ENCODE assay signal across 1 cellular context in genomic region chr16:70402916-70403659, GRCh38.
A peak's percentile ranks its signal among the peaks of the same experiment; 100 is the strongest.
TF ChIP-seq lines count a peak whose summit lies in the region.

No MANE protein-coding gene starts in this region.

TF ChIP-seq in IMR-90, 13 proteins besides CTCF, POLR2A, EP300 and RAD21:
- TF ChIP-seq CEBPB (IDR thresholded peaks at IDR 0.05; ENCODE audit: low read depth, low read length) (peak; percentile 98), MAFK (IDR thresholded peaks at IDR 0.05; ENCODE audit: low read depth, low read length) (no peak), USF2 (IDR thresholded peaks at IDR 0.05; ENCODE audit: low read depth, low read length) (no peak)
